In the genomic region with DNA sequence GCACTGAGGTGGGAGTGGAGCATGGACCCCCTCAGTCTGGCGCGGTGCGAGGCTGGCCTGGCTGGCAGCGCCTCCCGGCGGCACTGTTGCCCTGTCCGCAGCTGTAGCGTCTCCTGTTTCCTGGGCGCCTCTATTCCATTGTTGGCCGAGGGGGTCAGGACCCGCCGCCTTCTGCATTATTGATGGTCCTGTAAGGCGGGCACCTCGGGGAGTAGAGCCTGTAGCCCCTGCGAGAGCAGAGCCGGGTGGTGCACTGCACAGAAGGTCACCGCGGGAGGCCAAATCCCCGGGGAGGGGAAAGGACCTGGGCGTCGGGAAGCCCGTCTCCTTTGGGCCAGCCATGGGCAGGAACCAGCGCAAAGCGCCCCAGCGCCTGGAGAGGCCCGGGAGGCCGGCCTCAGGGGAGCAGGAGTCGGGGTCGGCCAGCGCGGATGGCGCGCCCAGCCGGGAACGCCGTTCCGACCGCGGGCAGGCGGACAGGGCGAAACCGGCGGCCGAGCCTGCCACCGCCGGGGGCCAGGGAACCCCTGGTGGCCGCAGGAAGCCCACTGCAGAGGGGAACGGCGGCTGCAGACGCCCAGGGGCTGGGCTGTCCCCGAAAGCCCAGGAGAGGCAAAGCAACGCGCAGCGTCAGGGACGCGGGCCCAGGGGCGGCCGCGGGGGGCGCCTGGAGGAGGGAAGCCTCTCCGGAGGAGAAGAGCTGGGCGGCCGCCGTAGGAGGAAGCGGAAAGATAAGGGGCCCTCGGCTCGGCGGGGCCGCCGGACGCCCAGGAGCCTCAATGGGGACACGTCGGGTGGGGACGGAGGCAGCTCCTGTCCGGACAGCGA, we compare ENCODE assay signal across 1 cellular context.
TF ChIP-seq lines count a peak whose summit lies in the region.

Gene MYO15B, plus strand, starts transcription at position 83 of the 828 bp plus-strand sequence. Its CDS starts 258 bp downstream, at position 341.

TF ChIP-seq in GM23338, 12 proteins besides CTCF, POLR2A, EP300 and RAD21 (continued from another document):
- TF ChIP-seq REST (IDR thresholded peaks at IDR 0.05; ENCODE audit: unreplicated experiment) (no peak), ZNF114 (CRISPR knock-in tag; IDR thresholded peaks at IDR 0.05) (no peak)
- TF ChIP-seq, protein P1, sequence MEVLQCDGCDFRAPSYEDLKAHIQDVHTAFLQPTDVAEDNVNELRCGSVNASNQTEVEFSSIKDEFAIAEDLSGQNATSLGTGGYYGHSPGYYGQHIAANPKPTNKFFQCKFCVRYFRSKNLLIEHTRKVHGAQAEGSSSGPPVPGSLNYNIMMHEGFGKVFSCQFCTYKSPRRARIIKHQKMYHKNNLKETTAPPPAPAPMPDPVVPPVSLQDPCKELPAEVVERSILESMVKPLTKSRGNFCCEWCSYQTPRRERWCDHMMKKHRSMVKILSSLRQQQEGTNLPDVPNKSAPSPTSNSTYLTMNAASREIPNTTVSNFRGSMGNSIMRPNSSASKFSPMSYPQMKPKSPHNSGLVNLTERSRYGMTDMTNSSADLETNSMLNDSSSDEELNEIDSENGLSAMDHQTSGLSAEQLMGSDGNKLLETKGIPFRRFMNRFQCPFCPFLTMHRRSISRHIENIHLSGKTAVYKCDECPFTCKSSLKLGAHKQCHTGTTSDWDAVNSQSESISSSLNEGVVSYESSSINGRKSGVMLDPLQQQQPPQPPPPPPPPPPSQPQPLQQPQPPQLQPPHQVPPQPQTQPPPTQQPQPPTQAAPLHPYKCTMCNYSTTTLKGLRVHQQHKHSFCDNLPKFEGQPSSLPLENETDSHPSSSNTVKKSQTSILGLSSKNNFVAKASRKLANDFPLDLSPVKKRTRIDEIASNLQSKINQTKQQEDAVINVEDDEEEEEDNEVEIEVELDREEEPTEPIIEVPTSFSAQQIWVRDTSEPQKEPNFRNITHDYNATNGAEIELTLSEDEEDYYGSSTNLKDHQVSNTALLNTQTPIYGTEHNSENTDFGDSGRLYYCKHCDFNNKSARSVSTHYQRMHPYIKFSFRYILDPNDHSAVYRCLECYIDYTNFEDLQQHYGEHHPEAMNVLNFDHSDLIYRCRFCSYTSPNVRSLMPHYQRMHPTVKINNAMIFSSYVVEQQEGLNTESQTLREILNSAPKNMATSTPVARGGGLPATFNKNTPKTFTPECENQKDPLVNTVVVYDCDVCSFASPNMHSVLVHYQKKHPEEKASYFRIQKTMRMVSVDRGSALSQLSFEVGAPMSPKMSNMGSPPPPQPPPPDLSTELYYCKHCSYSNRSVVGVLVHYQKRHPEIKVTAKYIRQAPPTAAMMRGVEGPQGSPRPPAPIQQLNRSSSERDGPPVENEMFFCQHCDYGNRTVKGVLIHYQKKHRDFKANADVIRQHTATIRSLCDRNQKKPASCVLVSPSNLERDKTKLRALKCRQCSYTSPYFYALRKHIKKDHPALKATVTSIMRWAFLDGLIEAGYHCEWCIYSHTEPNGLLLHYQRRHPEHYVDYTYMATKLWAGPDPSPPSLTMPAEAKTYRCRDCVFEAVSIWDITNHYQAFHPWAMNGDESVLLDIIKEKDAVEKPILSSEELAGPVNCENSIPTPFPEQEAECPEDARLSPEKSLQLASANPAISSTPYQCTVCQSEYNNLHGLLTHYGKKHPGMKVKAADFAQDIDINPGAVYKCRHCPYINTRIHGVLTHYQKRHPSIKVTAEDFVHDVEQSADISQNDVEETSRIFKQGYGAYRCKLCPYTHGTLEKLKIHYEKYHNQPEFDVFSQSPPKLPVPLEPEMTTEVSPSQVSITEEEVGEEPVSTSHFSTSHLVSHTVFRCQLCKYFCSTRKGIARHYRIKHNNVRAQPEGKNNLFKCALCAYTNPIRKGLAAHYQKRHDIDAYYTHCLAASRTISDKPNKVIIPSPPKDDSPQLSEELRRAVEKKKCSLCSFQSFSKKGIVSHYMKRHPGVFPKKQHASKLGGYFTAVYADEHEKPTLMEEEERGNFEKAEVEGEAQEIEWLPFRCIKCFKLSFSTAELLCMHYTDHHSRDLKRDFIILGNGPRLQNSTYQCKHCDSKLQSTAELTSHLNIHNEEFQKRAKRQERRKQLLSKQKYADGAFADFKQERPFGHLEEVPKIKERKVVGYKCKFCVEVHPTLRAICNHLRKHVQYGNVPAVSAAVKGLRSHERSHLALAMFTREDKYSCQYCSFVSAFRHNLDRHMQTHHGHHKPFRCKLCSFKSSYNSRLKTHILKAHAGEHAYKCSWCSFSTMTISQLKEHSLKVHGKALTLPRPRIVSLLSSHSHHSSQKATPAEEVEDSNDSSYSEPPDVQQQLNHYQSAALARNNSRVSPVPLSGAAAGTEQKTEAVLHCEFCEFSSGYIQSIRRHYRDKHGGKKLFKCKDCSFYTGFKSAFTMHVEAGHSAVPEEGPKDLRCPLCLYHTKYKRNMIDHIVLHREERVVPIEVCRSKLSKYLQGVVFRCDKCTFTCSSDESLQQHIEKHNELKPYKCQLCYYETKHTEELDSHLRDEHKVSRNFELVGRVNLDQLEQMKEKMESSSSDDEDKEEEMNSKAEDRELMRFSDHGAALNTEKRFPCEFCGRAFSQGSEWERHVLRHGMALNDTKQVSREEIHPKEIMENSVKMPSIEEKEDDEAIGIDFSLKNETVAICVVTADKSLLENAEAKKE (CRISPR knock-in tag; IDR thresholded peaks at IDR 0.05) = no peak
